In the genomic region with DNA sequence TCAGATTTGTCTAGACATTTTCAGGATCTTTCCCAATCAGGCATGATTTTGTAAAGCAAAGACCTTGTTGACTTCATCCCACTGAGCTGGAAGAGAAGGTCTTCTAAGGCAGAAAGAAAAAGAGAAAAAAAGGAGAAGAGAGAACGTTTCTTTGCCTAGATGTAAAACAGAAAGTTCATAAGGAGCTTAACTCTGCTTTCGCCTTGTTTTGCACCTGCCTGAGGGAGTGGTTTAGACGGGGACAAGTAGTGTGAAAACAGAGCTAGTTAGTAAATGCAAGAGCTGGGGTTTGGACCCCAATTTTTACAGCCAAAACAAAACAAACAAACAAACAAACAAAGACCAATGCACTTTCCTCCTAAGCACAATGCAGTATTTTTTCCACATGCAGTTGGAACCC, we compare ENCODE assay signal across 11 cellular contexts.
A peak's percentile ranks its signal among the peaks of the same experiment; 100 is the strongest.
DNase-seq lines count a peak whose midpoint lies in the region; ATAC-seq, FAIRE-seq and TF ChIP-seq lines count a peak whose summit lies in the region.
"Had no signal": no experiment of that assay in that cellular context is flagged by ENCODE, and none has a peak within 500 bp of the region (broad histone marks: within the 10 kb centered on the region; RNA-seq: fewer than 3 reads in every experiment).

No MANE protein-coding gene starts in this region.

- no peak for TF ChIP-seq CTCF in nephron progenitor cell (IDR thresholded peaks at IDR 0.05)

- H3K4me1 Mint-ChIP-seq in T-cell, result peaks cover 25 to 32% (median 29%) of the 10 kb centered on the region in 3 donors
- H3K4me1 Mint-ChIP-seq in nephron progenitor cell, result peaks cover 83% of the 10 kb centered on the region

- POLR2A ChIA-PET in T-cell (lab: Charles Lee), result interaction anchor here (0.5 to 0.7 kb wide), 3 partner anchors 9 to 268 kb away, joined by 3 to 4 read pairs (median 3); no protein-coding TSS in a partner anchor

- H3K4me2 ChIP-seq in BLaER1, result peak overlapping the region; percentile 15; the same call in 1 of the 2 replicates

- no peak overlapping the region for H3K9ac ChIP-seq in BLaER1

- peak; percentile 60 for ATAC-seq in GM19467 (IDR thresholded peaks at IDR 0.05; ENCODE audit: unreplicated experiment)
- peak in 2 of 4 experiments; percentile 47 to 56 for ATAC-seq in T-cell (replicated peaks in 1 of 4)
- ATAC-seq in GM19328 (IDR thresholded peaks at IDR 0.05; ENCODE audit: unreplicated experiment), result no peak

- no peak for TF ChIP-seq POLR2A in GM12892 (IDR thresholded peaks at IDR 0.05; ENCODE audit: low read depth, low read length)

- DNase-seq in T-cell, result no peak
- no peak for DNase-seq in nephron progenitor cell
- no peak for DNase-seq in GM12892 (ENCODE audit: insufficient read length)
- no peak for DNase-seq in NOMO-1 treated with DMSO at 0.1 percent for 48 hours (lab: John Stamatoyannopoulos, UW; ENCODE audit: unreplicated experiment)
- no peak for DNase-seq in foreskin melanocyte
- DNase-seq: activated CD8-positive, alpha-beta memory T cell treated with anti-CD3 and anti-CD28 coated beads for 24 hours; anterior cingulate cortex; NCI-H524 treated with DMSO at 0.1 percent for 48 hours had no signal

- H3K27me3 Mint-ChIP-seq in T-cell, result no peaks in the 10 kb centered on the region
- H3K27me3 Mint-ChIP-seq in nephron progenitor cell (ENCODE audit: low read depth, poor library complexity), result peaks cover 13% of the 10 kb centered on the region

- H3K9me3 Mint-ChIP-seq in T-cell (peaks cover 0 to 2% (median 0%) of the 10 kb centered on the region in 3 donors), nephron progenitor cell (peaks cover 9% of the 10 kb centered on the region)

- no peak overlapping the region for H3K27ac ChIP-seq in BLaER1

- peaks cover 35% of the 10 kb centered on the region for H3K4me1 ChIP-seq in BLaER1

- H3K36me3 ChIP-seq in BLaER1, result no peaks in the 10 kb centered on the region

- FAIRE-seq in GM12892 (lab: Jason Lieb, UNC), result no peak

- peaks cover 6% of the 10 kb centered on the region for H3K9me3 ChIP-seq in BLaER1

- H3K27ac Mint-ChIP-seq in T-cell (peak overlapping the region; percentile 72 to 84), nephron progenitor cell (peak overlapping the region; percentile 39)

- H3K4me3 ChIP-seq in BLaER1, result no peak overlapping the region

- H3K36me3 Mint-ChIP-seq in T-cell (no peaks in the 10 kb centered on the region), nephron progenitor cell (ENCODE audit: low read depth) (peaks cover 9% of the 10 kb centered on the region)

- CTCF ChIA-PET in T-cell (lab: Charles Lee), result interaction anchor here in 1 of 2 donors (0.9 kb wide), 1 partner anchor 12 kb away, joined by 3 read pairs; no protein-coding TSS in a partner anchor

- no peaks in the 10 kb centered on the region for H4K20me1 ChIP-seq in BLaER1

- H3K4me3 Mint-ChIP-seq in T-cell, result peak overlapping the region; percentile 1 to 49 (median 15)
- H3K4me3 Mint-ChIP-seq in nephron progenitor cell, result no peak overlapping the region

- no peaks in the 10 kb centered on the region for H3K27me3 ChIP-seq in BLaER1
